Comparison of ENCODE assay signal across 22 cellular contexts in the genomic region with DNA sequence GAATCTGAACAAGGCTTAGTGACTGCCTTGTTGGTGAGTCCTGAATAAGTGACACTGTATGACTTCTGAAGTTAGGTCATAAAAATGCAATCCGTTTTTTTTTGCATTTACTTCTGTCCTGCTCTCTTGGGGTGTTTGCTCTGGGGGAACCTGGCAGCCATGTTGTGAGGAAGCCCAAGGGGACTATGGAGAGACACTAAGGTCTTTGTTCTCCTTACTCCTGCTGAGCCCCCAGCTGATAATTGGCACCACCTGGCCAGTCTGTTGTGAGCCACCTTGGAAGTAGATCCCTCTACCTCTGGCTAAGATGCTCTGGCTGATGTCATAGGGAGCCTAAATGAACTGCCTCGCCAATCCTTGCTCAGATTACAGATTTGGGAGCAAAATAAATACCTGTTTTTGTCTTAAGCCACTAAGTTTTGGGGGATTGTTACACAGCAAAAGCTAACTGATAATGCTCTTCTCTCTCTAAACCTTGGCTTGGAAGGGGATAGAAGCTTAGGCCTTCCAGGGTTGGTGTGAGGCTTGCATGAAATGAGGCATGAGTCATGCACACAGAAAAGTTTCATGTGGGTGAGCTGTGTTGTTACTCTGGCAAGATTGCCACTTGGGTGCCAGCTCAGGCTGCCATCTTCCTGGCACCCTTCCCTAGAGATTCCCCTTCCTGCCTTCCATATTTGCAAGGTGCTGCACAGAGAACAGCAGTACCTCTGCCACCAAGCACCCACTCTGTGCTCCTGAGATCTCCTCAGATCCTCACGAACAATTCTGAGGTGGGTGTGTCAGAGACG. TPM values are rescaled to one million over a fixed set of nuclear protein-coding genes. Genes with fewer than 3 reads are reported as not detected.
"Had no signal": no experiment of that assay in that cellular context is flagged by ENCODE, and none has a peak within 500 bp of the region (broad histone marks: within the 10 kb centered on the region; RNA-seq: fewer than 3 reads in every experiment).

No MANE protein-coding gene starts in this region.

- H3K4me3 Mint-ChIP-seq: activated naive CD4-positive, alpha-beta T cell treated with anti-CD3 and anti-CD28 coated beads, Interleukin-2, amount 50 U/mL, for 24 hours; dendritic cell treated with granulocyte-macrophage colony-stimulating factor and Interleukin-4, amounts not matched to agents 40 ng/mL and 50 ng/mL, for 4 days; naive thymus-derived CD8-positive, alpha-beta T cell; stimulated activated memory B cell treated with anti-CD40 and anti-IgM and Interleukin-4, amounts not matched to agents 10 μg/mL and 1 μg/mL and 100 μg/mL, for 72 hours; T-helper 1 cell treated with Interleukin-12 subunit alpha and Interleukin-12 subunit beta and Interleukin-4 antibody, amounts not matched to agents 30 μg/mL and 1 μg/mL, for 36 hours had no signal

- DNase-seq: activated CD8-positive, alpha-beta memory T cell treated with anti-CD3 and anti-CD28 coated beads for 24 hours; activated CD8-positive, alpha-beta memory T cell treated with anti-CD3 and anti-CD28 coated beads, Interleukin-2, amount 50 U/mL, for 48 hours; activated effector memory CD4-positive, alpha-beta T cell treated with anti-CD3 and anti-CD28 coated beads, Interleukin-2, amount 50 U/mL, for 16 hours; activated T-cell treated with anti-CD3 and anti-CD28 coated beads, Interleukin-2, amount 50 U/mL, for 48 hours; effector CD8-positive, alpha-beta T cell; esophagus squamous epithelium; left cardiac atrium; mesendoderm; naive thymus-derived CD8-positive, alpha-beta T cell; sigmoid colon; stimulated activated CD4-positive, alpha-beta T cell treated with anti-CD3 and anti-CD28 coated beads, Interleukin-4, amount 100 ng/mL, for 24 hours; tibial artery had no signal

- H3K27me3 Mint-ChIP-seq: activated naive CD4-positive, alpha-beta T cell treated with anti-CD3 and anti-CD28 coated beads, Interleukin-2, amount 50 U/mL, for 24 hours; stimulated activated memory B cell treated with anti-CD40 and anti-IgM and Interleukin-4, amounts not matched to agents 10 μg/mL and 1 μg/mL and 100 μg/mL, for 72 hours had no signal

- H3K4me1 ChIP-seq: esophagus squamous epithelium, parathyroid adenoma, sigmoid colon, tibial artery had no signal

- H3K36me3 ChIP-seq: esophagus squamous epithelium, sigmoid colon, tibial artery had no signal

- FAIRE-seq: endothelial cell of umbilical vein, islet of Langerhans, urothelium cell line had no signal

- H3K27ac Mint-ChIP-seq: activated naive CD4-positive, alpha-beta T cell treated with anti-CD3 and anti-CD28 coated beads, Interleukin-2, amount 50 U/mL, for 24 hours; dendritic cell treated with granulocyte-macrophage colony-stimulating factor and Interleukin-4, amounts not matched to agents 40 ng/mL and 50 ng/mL, for 4 days; stimulated activated memory B cell treated with anti-CD40 and anti-IgM and Interleukin-4, amounts not matched to agents 10 μg/mL and 1 μg/mL and 100 μg/mL, for 72 hours; T-helper 1 cell treated with Interleukin-12 subunit alpha and Interleukin-12 subunit beta and Interleukin-4 antibody, amounts not matched to agents 30 μg/mL and 1 μg/mL, for 36 hours had no signal

- ATAC-seq: activated CD4-positive, CD25-positive, alpha-beta regulatory T cell treated with anti-CD3 and anti-CD28 coated beads, Interleukin-2, amount 50 U/mL, for 24 hours; left cardiac atrium; naive thymus-derived CD8-positive, alpha-beta T cell; stimulated activated memory B cell treated with anti-CD40 and anti-IgM and Interleukin-4, amounts not matched to agents 10 μg/mL and 1 μg/mL and 100 μg/mL, for 72 hours had no signal

- H3K4me3 ChIP-seq: esophagus squamous epithelium, sigmoid colon, tibial artery had no signal

- H3K9me3 Mint-ChIP-seq: activated naive CD4-positive, alpha-beta T cell treated with anti-CD3 and anti-CD28 coated beads, Interleukin-2, amount 50 U/mL, for 24 hours; stimulated activated memory B cell treated with anti-CD40 and anti-IgM and Interleukin-4, amounts not matched to agents 10 μg/mL and 1 μg/mL and 100 μg/mL, for 72 hours had no signal

- H3K27ac ChIP-seq: esophagus squamous epithelium, parathyroid adenoma, sigmoid colon, tibial artery had no signal

RNA-seq across cellular contexts. Expression of a gene that starts 10.1 kb away (rescaled TPM):
- total RNA-seq: endothelial cell of umbilical vein had no signal
- polyA plus RNA-seq: endothelial cell of umbilical vein had no signal

RNA-seq across cellular contexts. Expression of a gene that starts 10.4 kb away (rescaled TPM):
- total RNA-seq: chondrocyte, endothelial cell of umbilical vein had no signal
- polyA plus RNA-seq: endothelial cell of umbilical vein had no signal

RNA-seq across cellular contexts. Expression of a gene that starts 27.9 kb away (rescaled TPM):
- total RNA-seq: endothelial cell of umbilical vein, left cardiac atrium had no signal
- polyA plus RNA-seq: endothelial cell of umbilical vein had no signal
